In genomic region chr20:11229772-11230171, GRCh38 we compare ENCODE assay signal across 9 cellular contexts.
DNase-seq lines count a peak whose midpoint lies in the region; ATAC-seq and TF ChIP-seq lines count a peak whose summit lies in the region.
"Had no signal": no experiment of that assay in that cellular context is flagged by ENCODE, and none has a peak within 500 bp of the region (broad histone marks: within the 10 kb centered on the region; RNA-seq: fewer than 3 reads in every experiment).

No MANE protein-coding gene starts in this region.

- POLR2A ChIA-PET in CD4-positive, alpha-beta memory T cell (lab: Charles Lee; ENCODE audit: partially characterized antibody): no interaction called here

- TF ChIP-seq CTCF in nephron (IDR thresholded peaks at IDR 0.05; ENCODE audit: unreplicated experiment in 3 of 3): no peak

- H3K9me3 ChIP-seq in duodenal mucosa (ENCODE audit: control insufficient read depth in 1 of 2, low read length in 2 of 2): no peaks in the 10 kb centered on the region
- no peaks in the 10 kb centered on the region for H3K9me3 ChIP-seq in CD4-positive, alpha-beta memory T cell (ENCODE audit: control insufficient read depth in 1 of 2, low read length in 2 of 2)
- H3K9me3 ChIP-seq: thyroid gland had no signal

- peak; percentile 84 for DNase-seq in COLO829 (ENCODE audit: low spot score)
- peak; percentile 80 for DNase-seq in NCI-H226
- DNase-seq in CD4-positive, alpha-beta memory T cell: no peak
- no peak for DNase-seq in NCI-H2171 (lab: John Stamatoyannopoulos, UW)

- no peak overlapping the region for H3K9ac ChIP-seq in duodenal mucosa (ENCODE audit: low read depth in 1 of 2, low read length in 2 of 2)

- peak overlapping the region; percentile 15 to 21 for H3K4me3 ChIP-seq in duodenal mucosa (ENCODE audit: low read depth in 1 of 2, low read length in 2 of 2)
- no peak overlapping the region for H3K4me3 ChIP-seq in CD4-positive, alpha-beta memory T cell (ENCODE audit: low read length in 2 of 2)
- H3K4me3 ChIP-seq: thyroid gland had no signal

- peaks cover 57% of the 10 kb centered on the region for H3K4me1 Mint-ChIP-seq in nephron
- no peaks in the 10 kb centered on the region for H3K4me1 Mint-ChIP-seq in CD4-positive, alpha-beta memory T cell

- no peaks in the 10 kb centered on the region for H3K36me3 ChIP-seq in duodenal mucosa (ENCODE audit: control insufficient read depth in 1 of 2, insufficient read depth in 2 of 2, low read length in 2 of 2)
- no peaks in the 10 kb centered on the region for H3K36me3 ChIP-seq in CD4-positive, alpha-beta memory T cell (ENCODE audit: insufficient read depth, low read length)
- H3K36me3 ChIP-seq: thyroid gland had no signal

- no peaks in the 10 kb centered on the region for H3K36me3 Mint-ChIP-seq in nephron (ENCODE audit: low read depth)
- no peaks in the 10 kb centered on the region for H3K36me3 Mint-ChIP-seq in CD4-positive, alpha-beta memory T cell

- peaks cover 4% of the 10 kb centered on the region for H3K27me3 Mint-ChIP-seq in nephron (ENCODE audit: low read depth)
- no peaks in the 10 kb centered on the region for H3K27me3 Mint-ChIP-seq in CD4-positive, alpha-beta memory T cell

- no peak overlapping the region for H3K27ac ChIP-seq in duodenal mucosa (ENCODE audit: low read depth, low read length)
- H3K27ac ChIP-seq in CD4-positive, alpha-beta memory T cell (ENCODE audit: low read depth, low read length): no peak overlapping the region
- H3K27ac ChIP-seq: thyroid gland had no signal

- intact Hi-C loops in CD4-positive, alpha-beta memory T cell (cut with micrococcal nuclease): no loop called here

- peak overlapping the region; percentile 3 to 56 (median 14) for H3K27ac Mint-ChIP-seq in nephron
- no peak overlapping the region for H3K27ac Mint-ChIP-seq in CD4-positive, alpha-beta memory T cell

- no peaks in the 10 kb centered on the region for H3K27me3 ChIP-seq in duodenal mucosa (ENCODE audit: control insufficient read depth in 1 of 2, insufficient read depth in 2 of 2, low read length in 2 of 2)
- no peaks in the 10 kb centered on the region for H3K27me3 ChIP-seq in CD4-positive, alpha-beta memory T cell (ENCODE audit: insufficient read depth, low read length)
- H3K27me3 ChIP-seq: thyroid gland had no signal

- H3K4me3 Mint-ChIP-seq in nephron: no peak overlapping the region
- no peak overlapping the region for H3K4me3 Mint-ChIP-seq in CD4-positive, alpha-beta memory T cell

- CTCF ChIA-PET in CD4-positive, alpha-beta memory T cell (lab: Charles Lee; ENCODE audit: partially characterized antibody): no interaction called here

- no peaks in the 10 kb centered on the region for H3K9me3 Mint-ChIP-seq in nephron
- H3K9me3 Mint-ChIP-seq in CD4-positive, alpha-beta memory T cell: peaks cover 0 to 3% (median 0%) of the 10 kb centered on the region in 8 donors

- H3K4me1 ChIP-seq in duodenal mucosa (ENCODE audit: control insufficient read depth in 1 of 2, insufficient read depth in 2 of 2, low read length in 2 of 2): peaks cover 4 to 8% of the 10 kb centered on the region in 2 donors
- H3K4me1 ChIP-seq in CD4-positive, alpha-beta memory T cell (ENCODE audit: insufficient read depth, low read length): no peaks in the 10 kb centered on the region

- ATAC-seq in HG03442 (IDR thresholded peaks at IDR 0.05; ENCODE audit: unreplicated experiment) (no peak), GM21360 (IDR thresholded peaks at IDR 0.05; ENCODE audit: unreplicated experiment) (no peak)

Comparison
In these comparisons a context has a peak if more than half of its experiments do, and no peak if none do; other contexts are left out.
1. DNase-seq: peak in COLO829 (single experiment) and NCI-H226 (single experiment); none in CD4-positive, alpha-beta memory T cell (0 of 5) and NCI-H2171 (single experiment).
2. H3K4me3 ChIP-seq: peak in duodenal mucosa (2 of 2); none in CD4-positive, alpha-beta memory T cell (0 of 2).
3. H3K27ac Mint-ChIP-seq: peak in nephron (3 of 3); none in CD4-positive, alpha-beta memory T cell (0 of 7).